ENCODE assay signal across 8 cellular contexts in genomic region chr7:23490357-23491131, GRCh38. TPM values are rescaled to one million over a fixed set of nuclear protein-coding genes. Genes with fewer than 3 reads are reported as not detected.
DNase-seq lines count a peak whose midpoint lies in the region; ATAC-seq and TF ChIP-seq lines count a peak whose summit lies in the region.

No MANE protein-coding gene starts in this region.

- no peaks in the 10 kb centered on the region for H4K20me1 ChIP-seq in BLaER1 treated with 17β-estradiol and CSF1 and Interleukin-3, amounts not matched to agents 10 nM and 100 nM

- peak; percentile 42 for DNase-seq in activated CD4-positive, alpha-beta T cell treated with anti-CD3 and anti-CD28 coated beads for 1 hour
- peak in 2 of 3 donors; percentile 32 to 41 for DNase-seq in effector memory CD4-positive, alpha-beta T cell
- DNase-seq in thyroid gland (peak; percentile 38 to 39), NK-92 (lab: John Stamatoyannopoulos, UW; ENCODE audit: unreplicated experiment) (no peak)

- WGBS in thyroid gland, 2 donors, result 50 to 59% methylated on average over 35 to 45 of the region's 56 CpGs

- peak overlapping the region; percentile 82 to 95 (median 89) for H3K4me2 ChIP-seq in BLaER1 treated with 17β-estradiol and CSF1 and Interleukin-3, amounts not matched to agents 10 nM and 100 nM

- peaks cover 0 to 6% (median 0%) of the 10 kb centered on the region in 11 experiments; a peak in 1 of 22 replicates for H3K9me3 ChIP-seq in BLaER1 treated with 17β-estradiol and CSF1 and Interleukin-3, amounts not matched to agents 10 nM and 100 nM (replicated peaks in 1 of 11)
- H3K9me3 ChIP-seq in effector memory CD4-positive, alpha-beta T cell (ENCODE audit: control insufficient read depth, low read length), result no peaks in the 10 kb centered on the region
- no peaks in the 10 kb centered on the region for H3K9me3 ChIP-seq in mononuclear cell (ENCODE audit: low read depth, low read length)
- H3K9me3 ChIP-seq in thyroid gland, result no peaks in the 10 kb centered on the region

- intact Hi-C loops in thyroid gland (cut with DNase I), result loop anchor here (10.0 kb wide), 1 partner anchor 56 kb away; no protein-coding TSS in a partner anchor

- no peak for TF ChIP-seq CTCF in thyroid gland (IDR thresholded peaks at IDR 0.05)

- TF ChIP-seq POLR2A in GM19193 (IDR thresholded peaks at IDR 0.05; ENCODE audit: extremely low read depth, insufficient read depth, insufficient read length) (peak; percentile 60), thyroid gland (IDR thresholded peaks at IDR 0.05) (no peak)

- no peaks in the 10 kb centered on the region; a peak in 2 of 22 replicates for H3K36me3 ChIP-seq in BLaER1 treated with 17β-estradiol and CSF1 and Interleukin-3, amounts not matched to agents 10 nM and 100 nM
- H3K36me3 ChIP-seq in effector memory CD4-positive, alpha-beta T cell (ENCODE audit: control insufficient read depth, insufficient read depth, low read length), result no peaks in the 10 kb centered on the region
- no peaks in the 10 kb centered on the region for H3K36me3 ChIP-seq in thyroid gland

- H3K4me3 ChIP-seq in BLaER1 treated with 17β-estradiol and CSF1 and Interleukin-3, amounts not matched to agents 10 nM and 100 nM, result peak overlapping the region; percentile 48 to 75 (median 63)
- peak overlapping the region; percentile 52 for H3K4me3 ChIP-seq in effector memory CD4-positive, alpha-beta T cell (ENCODE audit: insufficient read depth, low read depth, low read length, poor library complexity, severe bottlenecking)
- peak overlapping the region; percentile 51 for H3K4me3 ChIP-seq in mononuclear cell (ENCODE audit: low read length)
- H3K4me3 ChIP-seq in thyroid gland (replicated peaks in 1 of 3), result peak overlapping the region in 2 of 3 donors; percentile 36 to 39

- peak overlapping the region; percentile 78 to 89 (median 83) for H3K27ac ChIP-seq in BLaER1 treated with 17β-estradiol and CSF1 and Interleukin-3, amounts not matched to agents 10 nM and 100 nM
- H3K27ac ChIP-seq in effector memory CD4-positive, alpha-beta T cell (ENCODE audit: insufficient read depth, low read length, poor library complexity, severe bottlenecking), result peak overlapping the region; percentile 37
- no peak overlapping the region for H3K27ac ChIP-seq in thyroid gland

- peak overlapping the region; percentile 70 to 80 (median 75); a peak in 21 of 22 replicates for H3K9ac ChIP-seq in BLaER1 treated with 17β-estradiol and CSF1 and Interleukin-3, amounts not matched to agents 10 nM and 100 nM

- H3K27me3 ChIP-seq in BLaER1 treated with 17β-estradiol and CSF1 and Interleukin-3, amounts not matched to agents 10 nM and 100 nM, result no peaks in the 10 kb centered on the region
- no peaks in the 10 kb centered on the region for H3K27me3 ChIP-seq in effector memory CD4-positive, alpha-beta T cell (replicated peaks; ENCODE audit: control insufficient read depth, insufficient read depth, low read length, poor library complexity, severe bottlenecking)
- no peaks in the 10 kb centered on the region for H3K27me3 ChIP-seq in mononuclear cell (ENCODE audit: insufficient read depth, low read length)
- H3K27me3 ChIP-seq in thyroid gland, result no peaks in the 10 kb centered on the region

- H3K4me1 ChIP-seq in BLaER1 treated with 17β-estradiol and CSF1 and Interleukin-3, amounts not matched to agents 10 nM and 100 nM, result peaks cover 16 to 24% (median 18%) of the 10 kb centered on the region in 10 experiments
- no peaks in the 10 kb centered on the region for H3K4me1 ChIP-seq in effector memory CD4-positive, alpha-beta T cell (ENCODE audit: control insufficient read depth, insufficient read depth, low read length, poor library complexity, severe bottlenecking)
- H3K4me1 ChIP-seq in mononuclear cell (ENCODE audit: insufficient read depth, low read length) (peaks cover 14% of the 10 kb centered on the region), thyroid gland (no peaks in the 10 kb centered on the region)

- ATAC-seq in HG03521 (IDR thresholded peaks at IDR 0.05; ENCODE audit: unreplicated experiment), result peak; percentile 79

RNA-seq across cellular contexts. Expression of gene IGF2BP3, which starts 20.3 kb away (rescaled TPM):
- total RNA-seq in mononuclear cell (13.7 TPM), thyroid gland (1 to 10 TPM in 3 of 4 donors, under 1 TPM in 1; 0.67 to 5.2 (median 3.4) TPM)

RNA-seq across cellular contexts. Expression of gene TRA2A, which starts 41.2 kb away (rescaled TPM):
- total RNA-seq in mononuclear cell, result 101 TPM
- 10 to 100 TPM; 31.6 to 49.0 (median 42.8) TPM for total RNA-seq in thyroid gland

Comparison
In these comparisons a context has a peak if more than half of its experiments do, and no peak if none do; other contexts are left out.
1. H3K27ac ChIP-seq: peak in BLaER1 treated with 17β-estradiol and CSF1 and Interleukin-3, amounts not matched to agents 10 nM and 100 nM (11 of 11) and effector memory CD4-positive, alpha-beta T cell (single experiment); none in thyroid gland (0 of 3).
2. Peak in every context shown above with its lines, with median percentiles within 50 percentile points of each other: H3K4me3 ChIP-seq.